In genomic region chr6:100665041-100665380, GRCh38 we compare ENCODE assay signal across 11 cellular contexts.
DNase-seq lines count a peak whose midpoint lies in the region; ATAC-seq and TF ChIP-seq lines count a peak whose summit lies in the region.
"Had no signal": no experiment of that assay in that cellular context is flagged by ENCODE, and none has a peak within 500 bp of the region (broad histone marks: within the 10 kb centered on the region; RNA-seq: fewer than 3 reads in every experiment).

No MANE protein-coding gene starts in this region.

- no peaks in the 10 kb centered on the region for H3K9me3 ChIP-seq in right atrium auricular region
- H3K9me3 ChIP-seq: SJSA1 had no signal

- TF ChIP-seq CTCF in right atrium auricular region (IDR thresholded peaks at IDR 0.05): no peak

- peaks cover 4% of the 10 kb centered on the region for H3K36me3 ChIP-seq in right atrium auricular region

- no peak overlapping the region for H3K4me3 ChIP-seq in right atrium auricular region
- H3K4me3 ChIP-seq: SJSA1 had no signal

- no peaks in the 10 kb centered on the region for H3K4me1 ChIP-seq in right atrium auricular region

- H3K9me3 Mint-ChIP-seq in effector memory CD8-positive, alpha-beta T cell: no peaks in the 10 kb centered on the region
- H3K9me3 Mint-ChIP-seq: activated naive CD4-positive, alpha-beta T cell treated with anti-CD3 and anti-CD28 coated beads, Interleukin-2, amount 50 U/mL, for 24 hours had no signal

- ATAC-seq in GM18520 (IDR thresholded peaks at IDR 0.05; ENCODE audit: unreplicated experiment): peak; percentile 98
- peak; percentile 99 for ATAC-seq in GM21515 (IDR thresholded peaks at IDR 0.05; ENCODE audit: unreplicated experiment)
- peak; percentile 96 for ATAC-seq in HG03196 (IDR thresholded peaks at IDR 0.05; ENCODE audit: unreplicated experiment)
- peak; percentile 22 for ATAC-seq in effector memory CD8-positive, alpha-beta T cell (replicated peaks)

- no peak for DNase-seq in effector memory CD8-positive, alpha-beta T cell
- DNase-seq in COR-L47 (lab: John Stamatoyannopoulos, UW) (no peak), H4 (ENCODE audit: low spot score) (no peak), right atrium auricular region (ENCODE audit: low spot score) (no peak), midbrain (lab: John Stamatoyannopoulos, UW) (no peak)
- DNase-seq: NCI-H1048 had no signal

- H3K27me3 ChIP-seq in right atrium auricular region: no peaks in the 10 kb centered on the region
- H3K27me3 ChIP-seq: SJSA1 had no signal

- H3K27ac ChIP-seq in right atrium auricular region: no peak overlapping the region
- H3K27ac ChIP-seq: SJSA1 had no signal

- H3K36me3 Mint-ChIP-seq in effector memory CD8-positive, alpha-beta T cell (ENCODE audit: insufficient read depth): peaks cover 3% of the 10 kb centered on the region
- H3K36me3 Mint-ChIP-seq: activated naive CD4-positive, alpha-beta T cell treated with anti-CD3 and anti-CD28 coated beads, Interleukin-2, amount 50 U/mL, for 24 hours had no signal

- no peak overlapping the region for H3K4me3 Mint-ChIP-seq in effector memory CD8-positive, alpha-beta T cell
- H3K4me3 Mint-ChIP-seq: activated naive CD4-positive, alpha-beta T cell treated with anti-CD3 and anti-CD28 coated beads, Interleukin-2, amount 50 U/mL, for 24 hours had no signal

- peaks cover 4% of the 10 kb centered on the region in 2 donors for H3K4me1 Mint-ChIP-seq in effector memory CD8-positive, alpha-beta T cell (ENCODE audit: low read depth in 2 of 2)

- no peaks in the 10 kb centered on the region for H3K27me3 Mint-ChIP-seq in effector memory CD8-positive, alpha-beta T cell
- H3K27me3 Mint-ChIP-seq: activated naive CD4-positive, alpha-beta T cell treated with anti-CD3 and anti-CD28 coated beads, Interleukin-2, amount 50 U/mL, for 24 hours had no signal

- peak overlapping the region; percentile 57 to 60 for H3K27ac Mint-ChIP-seq in effector memory CD8-positive, alpha-beta T cell
- H3K27ac Mint-ChIP-seq: activated naive CD4-positive, alpha-beta T cell treated with anti-CD3 and anti-CD28 coated beads, Interleukin-2, amount 50 U/mL, for 24 hours had no signal

Comparison
In these comparisons a context has a peak if more than half of its experiments do, and no peak if none do; other contexts are left out.
1. ATAC-seq: peak in every context shown above with its lines; median percentile 99 in GM21515; 98 in GM18520; 96 in HG03196; 22 in effector memory CD8-positive, alpha-beta T cell.